Comparison of ENCODE assay signal across 1 cellular context in the genomic region with DNA sequence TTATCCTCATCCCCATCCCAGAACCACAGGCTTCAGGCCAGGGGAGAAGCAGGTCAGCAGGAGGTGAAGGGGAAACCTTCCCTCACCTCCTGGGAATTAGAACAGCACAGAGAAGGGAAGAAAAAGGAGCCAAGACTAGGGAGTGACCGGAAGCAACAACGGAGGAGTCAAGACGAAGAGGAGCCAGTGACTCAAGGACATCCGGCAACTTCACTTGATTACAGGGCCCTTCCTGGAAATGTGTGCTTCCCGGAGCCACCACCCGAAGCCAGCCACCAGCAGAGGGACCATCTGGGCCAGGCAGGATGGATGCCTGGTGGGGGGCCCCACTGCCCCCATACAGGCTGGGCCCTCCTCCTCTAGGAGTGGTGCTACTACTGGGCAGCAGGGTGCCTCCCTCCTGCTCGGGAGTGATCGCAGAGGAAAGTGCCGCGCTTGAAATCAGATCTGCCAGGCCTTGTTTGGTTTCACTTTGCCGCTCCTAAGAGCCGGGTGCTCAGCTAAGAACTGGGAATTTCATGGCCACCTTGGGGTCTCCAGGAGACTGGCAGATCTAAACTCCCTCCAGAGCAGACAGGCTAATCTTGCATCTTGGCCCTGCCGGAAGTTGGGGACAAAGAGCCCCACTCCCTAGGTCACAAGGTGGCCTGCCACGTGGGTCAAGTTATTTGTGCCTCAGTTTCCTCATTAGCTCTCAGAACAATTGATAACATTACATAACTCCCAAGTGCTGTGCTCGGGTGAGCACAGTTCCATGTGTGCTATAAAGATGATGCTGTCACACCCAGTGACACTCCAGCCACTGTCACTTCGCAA.
A peak's percentile ranks its signal among the peaks of the same experiment; 100 is the strongest.
TF ChIP-seq lines count a peak whose summit lies in the region.

No MANE protein-coding gene starts in this region.

TF ChIP-seq in A549, 52 proteins besides CTCF, POLR2A, EP300 and RAD21 (continued from another document):
- TF ChIP-seq, protein P1, sequence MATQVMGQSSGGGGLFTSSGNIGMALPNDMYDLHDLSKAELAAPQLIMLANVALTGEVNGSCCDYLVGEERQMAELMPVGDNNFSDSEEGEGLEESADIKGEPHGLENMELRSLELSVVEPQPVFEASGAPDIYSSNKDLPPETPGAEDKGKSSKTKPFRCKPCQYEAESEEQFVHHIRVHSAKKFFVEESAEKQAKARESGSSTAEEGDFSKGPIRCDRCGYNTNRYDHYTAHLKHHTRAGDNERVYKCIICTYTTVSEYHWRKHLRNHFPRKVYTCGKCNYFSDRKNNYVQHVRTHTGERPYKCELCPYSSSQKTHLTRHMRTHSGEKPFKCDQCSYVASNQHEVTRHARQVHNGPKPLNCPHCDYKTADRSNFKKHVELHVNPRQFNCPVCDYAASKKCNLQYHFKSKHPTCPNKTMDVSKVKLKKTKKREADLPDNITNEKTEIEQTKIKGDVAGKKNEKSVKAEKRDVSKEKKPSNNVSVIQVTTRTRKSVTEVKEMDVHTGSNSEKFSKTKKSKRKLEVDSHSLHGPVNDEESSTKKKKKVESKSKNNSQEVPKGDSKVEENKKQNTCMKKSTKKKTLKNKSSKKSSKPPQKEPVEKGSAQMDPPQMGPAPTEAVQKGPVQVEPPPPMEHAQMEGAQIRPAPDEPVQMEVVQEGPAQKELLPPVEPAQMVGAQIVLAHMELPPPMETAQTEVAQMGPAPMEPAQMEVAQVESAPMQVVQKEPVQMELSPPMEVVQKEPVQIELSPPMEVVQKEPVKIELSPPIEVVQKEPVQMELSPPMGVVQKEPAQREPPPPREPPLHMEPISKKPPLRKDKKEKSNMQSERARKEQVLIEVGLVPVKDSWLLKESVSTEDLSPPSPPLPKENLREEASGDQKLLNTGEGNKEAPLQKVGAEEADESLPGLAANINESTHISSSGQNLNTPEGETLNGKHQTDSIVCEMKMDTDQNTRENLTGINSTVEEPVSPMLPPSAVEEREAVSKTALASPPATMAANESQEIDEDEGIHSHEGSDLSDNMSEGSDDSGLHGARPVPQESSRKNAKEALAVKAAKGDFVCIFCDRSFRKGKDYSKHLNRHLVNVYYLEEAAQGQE (IDR thresholded peaks at IDR 0.05), result no peak
- TF ChIP-seq, protein P2, sequence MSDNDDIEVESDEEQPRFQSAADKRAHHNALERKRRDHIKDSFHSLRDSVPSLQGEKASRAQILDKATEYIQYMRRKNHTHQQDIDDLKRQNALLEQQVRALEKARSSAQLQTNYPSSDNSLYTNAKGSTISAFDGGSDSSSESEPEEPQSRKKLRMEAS (IDR thresholded peaks at IDR 0.05), result peak; percentile 67
- TF ChIP-seq HOXA7 (CRISPR knock-in tag; IDR thresholded peaks at IDR 0.05) (no peak), POLR2AphosphoS2 (conservative IDR thresholded peaks at IDR 0.05; ENCODE audit: low read length) (no peak), ZC3H11A (IDR thresholded peaks at IDR 0.05) (no peak), HEYL (CRISPR knock-in tag; IDR thresholded peaks at IDR 0.05) (no peak), HOXB5 (CRISPR knock-in tag; IDR thresholded peaks at IDR 0.05) (peak; percentile 24; the same call in 1 of the 2 replicates)
- TF ChIP-seq, protein P3, sequence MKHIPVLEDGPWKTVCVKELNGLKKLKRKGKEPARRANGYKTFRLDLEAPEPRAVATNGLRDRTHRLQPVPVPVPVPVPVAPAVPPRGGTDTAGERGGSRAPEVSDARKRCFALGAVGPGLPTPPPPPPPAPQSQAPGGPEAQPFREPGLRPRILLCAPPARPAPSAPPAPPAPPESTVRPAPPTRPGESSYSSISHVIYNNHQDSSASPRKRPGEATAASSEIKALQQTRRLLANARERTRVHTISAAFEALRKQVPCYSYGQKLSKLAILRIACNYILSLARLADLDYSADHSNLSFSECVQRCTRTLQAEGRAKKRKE (CRISPR knock-in tag; IDR thresholded peaks at IDR 0.05; ENCODE audit: low read depth), result 0 out of 2 replicates have a peak, but pooled peaks have one; percentile 10
